31 cellular contexts compared by ENCODE assay signal in genomic region chr4:78889955-78890354, GRCh38.
"Had no signal": no experiment of that assay in that cellular context is flagged by ENCODE, and none has a peak within 500 bp of the region (broad histone marks: within the 10 kb centered on the region; RNA-seq: fewer than 3 reads in every experiment).

No MANE protein-coding gene starts in this region.

- H3K36me3 Mint-ChIP-seq: natural killer cell treated with Interleukin-12 subunit alpha and Interleukin-12 subunit beta and Interleukin-15 and Interleukin-18, amount 100 ng/mL, for 72 hours had no signal

- H3K4me3 Mint-ChIP-seq: naive thymus-derived CD8-positive, alpha-beta T cell; natural killer cell treated with Interleukin-12 subunit alpha and Interleukin-12 subunit beta and Interleukin-15 and Interleukin-18, amount 100 ng/mL, for 72 hours; nephron progenitor cell; neural crest cell; stimulated activated effector memory CD8-positive, alpha-beta T cell treated with anti-CD3 and anti-CD28 coated beads, Interleukin-12 subunit alpha, Interleukin-12 subunit beta, amount 100 ng/mL, for 72 hours; stimulated activated naive CD8-positive, alpha-beta T cell treated with anti-CD3 and anti-CD28 coated beads, Interleukin-15, amount 100 ng/mL, for 72 hours; type B pancreatic cell had no signal

- H3K9me3 Mint-ChIP-seq: naive thymus-derived CD8-positive, alpha-beta T cell; natural killer cell treated with Interleukin-12 subunit alpha and Interleukin-12 subunit beta and Interleukin-15 and Interleukin-18, amount 100 ng/mL, for 72 hours; nephron progenitor cell; neural crest cell; stimulated activated effector memory CD8-positive, alpha-beta T cell treated with anti-CD3 and anti-CD28 coated beads, Interleukin-12 subunit alpha, Interleukin-12 subunit beta, amount 100 ng/mL, for 72 hours; stimulated activated naive CD8-positive, alpha-beta T cell treated with anti-CD3 and anti-CD28 coated beads, Interleukin-15, amount 100 ng/mL, for 72 hours; type B pancreatic cell had no signal

- H3K27ac Mint-ChIP-seq: naive thymus-derived CD8-positive, alpha-beta T cell; natural killer cell treated with Interleukin-12 subunit alpha and Interleukin-12 subunit beta and Interleukin-15 and Interleukin-18, amount 100 ng/mL, for 72 hours; nephron progenitor cell; progenitor cell of endocrine pancreas; stimulated activated effector memory CD8-positive, alpha-beta T cell treated with anti-CD3 and anti-CD28 coated beads, Interleukin-12 subunit alpha, Interleukin-12 subunit beta, amount 100 ng/mL, for 72 hours; stimulated activated naive CD8-positive, alpha-beta T cell treated with anti-CD3 and anti-CD28 coated beads, Interleukin-15, amount 100 ng/mL, for 72 hours; type B pancreatic cell had no signal

- H3K27me3 Mint-ChIP-seq: naive thymus-derived CD8-positive, alpha-beta T cell; natural killer cell treated with Interleukin-12 subunit alpha and Interleukin-12 subunit beta and Interleukin-15 and Interleukin-18, amount 100 ng/mL, for 72 hours; progenitor cell of endocrine pancreas; stimulated activated naive CD8-positive, alpha-beta T cell treated with anti-CD3 and anti-CD28 coated beads, Interleukin-15, amount 100 ng/mL, for 72 hours; type B pancreatic cell had no signal

- H2AFZ ChIP-seq: parathyroid adenoma had no signal

- H3K27me3 ChIP-seq: neutrophil, ovary, right lobe of liver, sigmoid colon, suprapubic skin, testis, tibial artery, transverse colon, upper lobe of right lung, uterus had no signal

- H3K9me3 ChIP-seq: neutrophil, ovary, psoas muscle, right lobe of liver, sigmoid colon, suprapubic skin, testis, tibial artery, transverse colon, upper lobe of right lung, uterus had no signal

- H3K9ac ChIP-seq: parathyroid adenoma had no signal

- DNase-seq: naive thymus-derived CD8-positive, alpha-beta T cell; nephron progenitor cell; nucleus accumbens; ovary; posterior cingulate gyrus; psoas muscle; right cardiac atrium; right lobe of liver; sigmoid colon; small intestine; stimulated activated CD4-positive, alpha-beta T cell treated with anti-CD3 and anti-CD28 coated beads, Interleukin-15, amount 100 ng/mL, for 24 hours; stimulated activated CD4-positive, alpha-beta T cell treated with anti-CD3 and anti-CD28 coated beads, Interleukin-2, amount 100 ng/mL, for 24 hours; stimulated activated CD4-positive, alpha-beta T cell treated with anti-CD3 and anti-CD28 coated beads, Interleukin-2, amount 100 ng/mL, for 48 hours; stimulated activated CD4-positive, alpha-beta T cell treated with anti-CD3 and anti-CD28 coated beads, Interleukin-4, amount 100 ng/mL, for 24 hours; stimulated activated naive CD4-positive, alpha-beta T cell; stimulated activated naive CD8-positive, alpha-beta T cell treated with anti-CD3 and anti-CD28 coated beads, Interleukin-15, amount 100 ng/mL, for 72 hours; stimulated activated naive CD8-positive, alpha-beta T cell treated with anti-CD3 and anti-CD28 coated beads, Interleukin-15, Interleukin-2, amounts not matched to agents 100 U/mL and 50 U/mL, for 24 hours; substantia nigra; testis; tibial artery; transverse colon; upper lobe of right lung; uterus had no signal

- H3K79me2 ChIP-seq: parathyroid adenoma had no signal

- H3K4me3 ChIP-seq: ovary, psoas muscle, right lobe of liver, sigmoid colon, suprapubic skin, testis, tibial artery, transverse colon, upper lobe of right lung, uterus had no signal

- H3K36me3 ChIP-seq: ovary, uterus had no signal

- H3K27ac ChIP-seq: ovary, parathyroid adenoma, psoas muscle, right lobe of liver, sigmoid colon, suprapubic skin, testis, tibial artery, transverse colon, upper lobe of right lung, uterus had no signal

- H3K4me1 ChIP-seq: parathyroid adenoma, psoas muscle, right lobe of liver, suprapubic skin, testis, transverse colon, upper lobe of right lung, uterus had no signal

- H3K4me1 Mint-ChIP-seq: nephron progenitor cell; neural crest cell; stimulated activated naive CD8-positive, alpha-beta T cell treated with anti-CD3 and anti-CD28 coated beads, Interleukin-15, amount 100 ng/mL, for 72 hours had no signal

- ATAC-seq: naive thymus-derived CD8-positive, alpha-beta T cell; natural killer cell treated with Interleukin-12 subunit alpha and Interleukin-12 subunit beta and Interleukin-15 and Interleukin-18, amount 100 ng/mL, for 72 hours; psoas muscle; right cardiac atrium; right lobe of liver; stimulated activated effector memory CD8-positive, alpha-beta T cell treated with anti-CD3 and anti-CD28 coated beads, Interleukin-12 subunit alpha, Interleukin-12 subunit beta, amount 100 ng/mL, for 72 hours; stimulated activated naive CD8-positive, alpha-beta T cell treated with anti-CD3 and anti-CD28 coated beads, Interleukin-15, amount 100 ng/mL, for 72 hours; stimulated activated naive CD8-positive, alpha-beta T cell treated with anti-CD3 and anti-CD28 coated beads, Interleukin-15, Interleukin-2, amounts not matched to agents 100 U/mL and 50 U/mL, for 24 hours; upper lobe of right lung had no signal

- FAIRE-seq: small intestine had no signal
